7 cellular contexts compared by ENCODE assay signal in the genomic region with DNA sequence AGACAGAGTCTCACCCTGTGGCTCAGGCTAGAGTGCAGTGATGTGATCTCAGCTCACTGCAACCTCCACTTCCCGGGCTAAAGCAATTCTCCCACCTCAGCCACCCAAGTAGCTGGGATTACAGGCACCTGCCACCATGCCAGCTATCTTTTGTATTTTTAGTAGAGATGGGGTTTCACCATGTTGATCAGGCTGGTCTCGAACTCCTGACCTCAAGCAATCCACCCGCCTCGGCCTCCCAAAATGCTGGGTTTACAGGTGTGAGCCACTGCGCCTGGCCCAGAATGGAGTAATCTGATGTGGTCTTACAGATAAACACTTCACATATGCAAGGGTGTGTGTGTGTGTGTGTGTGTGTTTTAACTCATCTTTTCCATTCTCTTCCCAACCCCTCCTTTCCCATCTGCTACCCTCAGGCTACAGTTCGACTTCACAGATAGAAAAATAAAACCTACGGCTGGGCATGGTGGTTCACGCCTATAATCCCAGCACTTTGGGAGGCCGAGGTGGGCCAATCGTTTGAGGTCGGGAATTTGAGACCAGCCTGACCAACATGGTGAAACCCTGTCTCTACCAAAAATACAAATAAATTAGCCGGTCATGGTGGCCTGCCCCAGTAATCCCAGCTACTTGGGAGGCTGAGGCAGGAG.
DNase-seq lines count a peak whose midpoint lies in the region; ATAC-seq and TF ChIP-seq lines count a peak whose summit lies in the region.
"Not testable (repeated sequence)": the region's sequence is repeated elsewhere in the genome, so short reads cannot be mapped to it uniquely, and the experiment has no call there.

No MANE protein-coding gene starts in this region.

- H3T11ph ChIP-seq in H9 (ENCODE audit: low read length): not testable (repeated sequence)

- H3K27me3 Mint-ChIP-seq in H9 (ENCODE audit: low read depth); WTC11 (ENCODE audit: low read depth); chondrocyte (ENCODE audit: low read depth): not testable (repeated sequence)

- H2BK15ac ChIP-seq in H9 (ENCODE audit: low read depth, low read length); mesendoderm (replicated peaks; ENCODE audit: low read depth): not testable (repeated sequence)

- not testable (repeated sequence) for H3K4ac ChIP-seq in H9 (ENCODE audit: low read depth, low read length)
- peak overlapping the region; percentile 93 for H3K4ac ChIP-seq in mesendoderm (ENCODE audit: low read depth, low read length)

- H4K5ac ChIP-seq in H9 (ENCODE audit: insufficient read length, low read depth, low read length); mesendoderm (ENCODE audit: low read length): not testable (repeated sequence)

- peaks cover 55 to 90% (median 68%) of the 10 kb centered on the region in 10 experiments for H3K4me1 ChIP-seq in BLaER1 treated with 17β-estradiol and CSF1 and Interleukin-3, amounts not matched to agents 10 nM and 100 nM
- not testable (repeated sequence) for H3K4me1 ChIP-seq in H9 (ENCODE audit: insufficient read depth, low read length); mesendoderm (ENCODE audit: control insufficient read depth, low read depth, low read length)
- H3K4me1 ChIP-seq in PC-9 (replicated peaks; ENCODE audit: insufficient read depth) (peaks cover 46% of the 10 kb centered on the region), sigmoid colon (peaks cover 0 to 54% (median 43%) of the 10 kb centered on the region in 4 donors)

- not testable (repeated sequence) for H4K8ac ChIP-seq in H9 (replicated peaks; ENCODE audit: insufficient read length, low read depth, low read length); mesendoderm (ENCODE audit: low read depth, low read length)

- ATAC-seq in WTC11: not testable (repeated sequence)

- not testable (repeated sequence) for H3K4me3 ChIP-seq in BLaER1 treated with 17β-estradiol and CSF1 and Interleukin-3, amounts not matched to agents 10 nM and 100 nM; PC-9; mesendoderm (ENCODE audit: low read length); sigmoid colon

- H2AFZ ChIP-seq in H9 (ENCODE audit: low read length); PC-9: not testable (repeated sequence)

- not testable (repeated sequence) for H3K9me3 Mint-ChIP-seq in H9; WTC11; chondrocyte (ENCODE audit: low read depth)

- TF ChIP-seq POLR2A in sigmoid colon (IDR thresholded peaks at IDR 0.05): not testable (repeated sequence)

- not testable (repeated sequence) for H2BK12ac ChIP-seq in H9 (ENCODE audit: insufficient read length, low read depth, low read length)

- TF ChIP-seq CTCF in H9 (conservative IDR thresholded peaks at IDR 0.05); PC-9 (conservative IDR thresholded peaks at IDR 0.05); WTC11 (IDR thresholded peaks at IDR 0.05); chondrocyte (IDR thresholded peaks at IDR 0.05); sigmoid colon (IDR thresholded peaks at IDR 0.05): not testable (repeated sequence)

- H3K79me2 ChIP-seq in H9 (ENCODE audit: insufficient read depth, low read length): not testable (repeated sequence)
- H3K79me2 ChIP-seq in PC-9 (ENCODE audit: low read depth) (peaks cover 56% of the 10 kb centered on the region), mesendoderm (ENCODE audit: control insufficient read depth, insufficient read depth, low read length) (peaks cover 21% of the 10 kb centered on the region)

- H3K79me1 ChIP-seq in H9 (ENCODE audit: insufficient read depth, low read depth, low read length, poor library complexity, severe bottlenecking); mesendoderm (ENCODE audit: low read length): not testable (repeated sequence)

- H3F3A ChIP-seq in PC-9 (ENCODE audit: insufficient read depth, low read depth): peaks cover 80% of the 10 kb centered on the region

- not testable (repeated sequence) for H3K36me3 Mint-ChIP-seq in H9 (ENCODE audit: insufficient read depth in 1 of 3, low read depth in 3 of 3); WTC11; chondrocyte (ENCODE audit: low read depth)

- CTCF ChIA-PET in PC-9 (lab: Charles Lee): not testable (repeated sequence)
- CTCF ChIA-PET in WTC11 (lab: Charles Lee): interaction anchor here (3.6 to 3.9 kb wide), 2 partner anchors 16 to 65 kb away, joined by 26 to 72 read pairs; no protein-coding TSS in a partner anchor

- POLR2A ChIA-PET in PC-9 (lab: Charles Lee; ENCODE audit: unreplicated experiment): interaction anchor here (0.6 kb wide), 2 partner anchors 14 to 350 kb away, joined by 3 to 4 read pairs; no protein-coding TSS in a partner anchor
- POLR2A ChIA-PET in WTC11 (lab: Charles Lee): not testable (repeated sequence)

- H3K9ac ChIP-seq in BLaER1 treated with 17β-estradiol and CSF1 and Interleukin-3, amounts not matched to agents 10 nM and 100 nM: 0 out of 22 replicates have a peak overlapping the region, but pooled peaks of 2 of the 11 experiments have one; percentile 20 to 41
- not testable (repeated sequence) for H3K9ac ChIP-seq in H9 (ENCODE audit: extremely low read depth, insufficient read length, low read length); mesendoderm (ENCODE audit: low read length)

- H3K23ac ChIP-seq in H9 (ENCODE audit: insufficient read length, low read depth, low read length); mesendoderm (ENCODE audit: low read length): not testable (repeated sequence)

- H3K23me2 ChIP-seq in H9 (ENCODE audit: insufficient read length, low read depth, low read length, poor library complexity, severe bottlenecking): peaks cover 12% of the 10 kb centered on the region

- H3K27me3 ChIP-seq in BLaER1 treated with 17β-estradiol and CSF1 and Interleukin-3, amounts not matched to agents 10 nM and 100 nM: peaks cover 0 to 27% (median 0%) of the 10 kb centered on the region in 11 experiments; a peak in 9 of 22 replicates
- not testable (repeated sequence) for H3K27me3 ChIP-seq in H9 (ENCODE audit: insufficient read depth, low read length); PC-9 (ENCODE audit: insufficient read depth, low read depth); mesendoderm (ENCODE audit: insufficient read depth, low read length, poor library complexity); sigmoid colon

- H3K4me1 Mint-ChIP-seq in H9: peaks cover 25 to 32% of the 10 kb centered on the region in 2 experiments
- peaks cover 33% of the 10 kb centered on the region for H3K4me1 Mint-ChIP-seq in WTC11
- peaks cover 21% of the 10 kb centered on the region for H3K4me1 Mint-ChIP-seq in chondrocyte (ENCODE audit: low read depth)

- not testable (repeated sequence) for H2BK120ac ChIP-seq in H9 (ENCODE audit: low read depth, low read length, poor library complexity, severe bottlenecking)
- peak overlapping the region; percentile 64 for H2BK120ac ChIP-seq in mesendoderm (ENCODE audit: low read depth, low read length)

- peak overlapping the region; percentile 22 to 79 (median 49); a peak in 5 of 7 replicates for H3K27ac Mint-ChIP-seq in H9
- peak overlapping the region; percentile 61; the same call in 1 of the 2 replicates for H3K27ac Mint-ChIP-seq in WTC11
- peak overlapping the region; percentile 33 for H3K27ac Mint-ChIP-seq in chondrocyte (ENCODE audit: unreplicated experiment)

- H3K4me3 Mint-ChIP-seq in H9; WTC11; chondrocyte (ENCODE audit: unreplicated experiment): not testable (repeated sequence)

- not testable (repeated sequence) for H2BK20ac ChIP-seq in H9 (ENCODE audit: low read depth, low read length, poor library complexity, severe bottlenecking)

- H4K20me1 ChIP-seq in BLaER1 treated with 17β-estradiol and CSF1 and Interleukin-3, amounts not matched to agents 10 nM and 100 nM; H9 (ENCODE audit: control insufficient read depth, insufficient read depth, insufficient read length); PC-9 (ENCODE audit: insufficient read depth): not testable (repeated sequence)

- not testable (repeated sequence) for H4K91ac ChIP-seq in H9 (ENCODE audit: insufficient read length, low read depth, low read length)

- peak overlapping the region in 6 of 11 experiments; percentile 90 to 97 (median 95); a peak in 11 of 22 replicates for H3K4me2 ChIP-seq in BLaER1 treated with 17β-estradiol and CSF1 and Interleukin-3, amounts not matched to agents 10 nM and 100 nM
- H3K4me2 ChIP-seq in H9 (ENCODE audit: insufficient read depth, insufficient read length, low read length); mesendoderm (ENCODE audit: low read length): not testable (repeated sequence)
- H3K4me2 ChIP-seq in PC-9: peak overlapping the region; percentile 96

- not testable (repeated sequence) for BruUV-seq in PC-9 (replicated peaks; lab: Mats Ljungman, UMichigan)

- intact Hi-C loops in PC-9 (cut with micrococcal nuclease; ENCODE audit: unreplicated experiment); sigmoid colon (cut with DNase I): not testable (repeated sequence)

- H3K56ac ChIP-seq in H9 (ENCODE audit: insufficient read length, low read depth, low read length): not testable (repeated sequence)
- peak overlapping the region; percentile 89 for H3K56ac ChIP-seq in mesendoderm (ENCODE audit: low read length)

- WGBS in H9 (ENCODE audit: extremely low coverage, insufficient read length, low lambda C conversion rate): no CpG with 5 or more reads among the region's 12 CpGs
- WGBS in mesendoderm (ENCODE audit: extremely low coverage, insufficient coverage, low lambda C conversion rate): no CpG with 5 or more reads among the region's 12 CpGs
- 95 to 97% methylated on average over 12 of the region's 12 CpGs for WGBS in sigmoid colon, 2 donors

- H2AK5ac ChIP-seq in H9 (ENCODE audit: insufficient read length, low read length); mesendoderm (ENCODE audit: low read length): not testable (repeated sequence)

- DNase-seq in H9; PC-9; WTC11 (ENCODE audit: low spot score); chondrocyte (ENCODE audit: low spot score); mesendoderm: not testable (repeated sequence)
- DNase-seq in sigmoid colon: peak; percentile 47

- not testable (repeated sequence) for H3K9me2 ChIP-seq in PC-9 (ENCODE audit: insufficient read depth)

- H3K18ac ChIP-seq in H9 (ENCODE audit: insufficient read length, low read depth, low read length): not testable (repeated sequence)
- H3K18ac ChIP-seq in mesendoderm (ENCODE audit: low read length): peak overlapping the region; percentile 65

- not testable (repeated sequence) for H2BK5ac ChIP-seq in H9 (ENCODE audit: insufficient read length, low read length); mesendoderm (ENCODE audit: low read length)

- peaks cover 0 to 17% (median 0%) of the 10 kb centered on the region in 11 experiments; a peak in 1 of 22 replicates for H3K36me3 ChIP-seq in BLaER1 treated with 17β-estradiol and CSF1 and Interleukin-3, amounts not matched to agents 10 nM and 100 nM
- not testable (repeated sequence) for H3K36me3 ChIP-seq in PC-9 (ENCODE audit: low read depth); mesendoderm (ENCODE audit: control insufficient read depth, insufficient read depth, low read length); sigmoid colon

- H3K27ac ChIP-seq in BLaER1 treated with 17β-estradiol and CSF1 and Interleukin-3, amounts not matched to agents 10 nM and 100 nM: peak overlapping the region in 5 of 11 experiments; percentile 5 to 96 (median 91); a peak in 8 of 22 replicates
- H3K27ac ChIP-seq in H9 (ENCODE audit: insufficient read length, low read depth, low read length): not testable (repeated sequence)
- peak overlapping the region; percentile 100 for H3K27ac ChIP-seq in PC-9
- H3K27ac ChIP-seq in mesendoderm (ENCODE audit: low read depth, low read length): peak overlapping the region; percentile 97
- peak overlapping the region in 2 of 4 donors; percentile 16 to 87 for H3K27ac ChIP-seq in sigmoid colon

- not testable (repeated sequence) for H3K9me3 ChIP-seq in BLaER1 treated with 17β-estradiol and CSF1 and Interleukin-3, amounts not matched to agents 10 nM and 100 nM (replicated peaks in 1 of 11); H9 (ENCODE audit: control insufficient read depth, low read depth, low read length); PC-9 (ENCODE audit: insufficient read depth, low read depth); sigmoid colon

- TF ChIP-seq EP300 in sigmoid colon (IDR thresholded peaks at IDR 0.05): not testable (repeated sequence)

- not testable (repeated sequence) for H3K14ac ChIP-seq in H9 (ENCODE audit: insufficient read depth, low read length)
